8 cellular contexts compared by ENCODE assay signal in the genomic region with DNA sequence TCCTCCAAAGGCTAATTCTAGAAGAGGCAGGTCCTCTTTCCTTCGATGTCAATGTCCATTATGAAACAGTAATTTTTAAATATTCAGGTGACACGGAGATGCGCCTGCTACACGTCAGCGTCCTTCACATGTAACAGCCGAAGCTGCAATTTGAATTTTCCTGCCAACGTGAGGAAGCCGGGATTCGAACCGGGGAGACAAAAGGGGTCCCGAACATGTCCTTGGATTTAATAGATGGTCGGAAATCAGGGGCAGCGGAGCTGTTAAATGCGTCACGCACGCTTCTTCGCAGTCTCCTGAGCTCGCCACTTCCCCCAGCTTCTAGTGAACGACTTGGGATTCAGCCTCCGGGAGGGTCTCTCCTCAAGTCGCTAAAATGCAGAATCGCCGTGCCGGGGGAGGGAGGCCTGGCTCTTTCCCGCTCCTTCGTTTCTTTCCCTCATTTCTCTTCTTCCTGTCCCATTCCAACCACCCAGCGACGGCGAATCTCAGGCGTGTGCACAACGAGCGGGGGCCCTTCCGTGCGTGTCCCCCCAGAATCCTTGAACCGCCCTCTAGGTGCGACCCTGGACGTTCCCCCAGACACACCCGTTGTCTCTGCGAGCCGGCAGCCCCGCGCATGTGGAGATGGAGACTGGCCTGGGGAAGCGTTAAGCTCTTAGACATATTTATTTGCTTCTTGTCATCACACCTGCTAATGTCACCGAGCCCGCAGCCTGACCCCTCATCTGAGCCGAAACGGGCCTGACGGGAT. TPM values are rescaled to one million over a fixed set of nuclear protein-coding genes. Genes with fewer than 3 reads are reported as not detected.
DNase-seq lines count a peak whose midpoint lies in the region; ATAC-seq lines count a peak whose summit lies in the region.

No MANE protein-coding gene starts in this region.

- peak overlapping the region; percentile 75 for H3K27ac ChIP-seq in layer of hippocampus (ENCODE audit: low read depth, low read length)

- H3K36me3 Mint-ChIP-seq in stimulated activated naive CD8-positive, alpha-beta T cell treated with anti-CD3 and anti-CD28 coated beads, Interleukin-15, Interleukin-2, amounts not matched to agents 100 ng/mL and 50 ng/mL, for 24 hours (ENCODE audit: low read depth): no peaks in the 10 kb centered on the region
- H3K36me3 Mint-ChIP-seq in activated T-helper 17 cell treated with anti-CD3 and anti-CD28 coated beads, Interleukin-2, amount 50 U/mL, for 72 hours (ENCODE audit: low read depth): peaks cover 9% of the 10 kb centered on the region

- H3K27ac Mint-ChIP-seq in stimulated activated naive CD8-positive, alpha-beta T cell treated with anti-CD3 and anti-CD28 coated beads, Interleukin-15, Interleukin-2, amounts not matched to agents 100 ng/mL and 50 ng/mL, for 24 hours: peak overlapping the region; percentile 63
- H3K27ac Mint-ChIP-seq in activated T-helper 17 cell treated with anti-CD3 and anti-CD28 coated beads, Interleukin-2, amount 50 U/mL, for 72 hours: no peak overlapping the region

- peaks cover 46% of the 10 kb centered on the region for H3K4me1 Mint-ChIP-seq in stimulated activated naive CD8-positive, alpha-beta T cell treated with anti-CD3 and anti-CD28 coated beads, Interleukin-15, Interleukin-2, amounts not matched to agents 100 ng/mL and 50 ng/mL, for 24 hours (ENCODE audit: low read depth)
- peaks cover 17% of the 10 kb centered on the region for H3K4me1 Mint-ChIP-seq in activated T-helper 17 cell treated with anti-CD3 and anti-CD28 coated beads, Interleukin-2, amount 50 U/mL, for 72 hours

- H3K27me3 ChIP-seq in layer of hippocampus (ENCODE audit: control insufficient read depth, insufficient read depth, low read length): peaks cover 63% of the 10 kb centered on the region

- H3K27me3 Mint-ChIP-seq in stimulated activated naive CD8-positive, alpha-beta T cell treated with anti-CD3 and anti-CD28 coated beads, Interleukin-15, Interleukin-2, amounts not matched to agents 100 ng/mL and 50 ng/mL, for 24 hours: peaks cover 64% of the 10 kb centered on the region
- H3K27me3 Mint-ChIP-seq in activated T-helper 17 cell treated with anti-CD3 and anti-CD28 coated beads, Interleukin-2, amount 50 U/mL, for 72 hours: peaks cover 58% of the 10 kb centered on the region

- peak overlapping the region; percentile 40 for H3K4me3 Mint-ChIP-seq in stimulated activated naive CD8-positive, alpha-beta T cell treated with anti-CD3 and anti-CD28 coated beads, Interleukin-15, Interleukin-2, amounts not matched to agents 100 ng/mL and 50 ng/mL, for 24 hours
- peak overlapping the region; percentile 35 for H3K4me3 Mint-ChIP-seq in activated T-helper 17 cell treated with anti-CD3 and anti-CD28 coated beads, Interleukin-2, amount 50 U/mL, for 72 hours

- H3K9me3 Mint-ChIP-seq in stimulated activated naive CD8-positive, alpha-beta T cell treated with anti-CD3 and anti-CD28 coated beads, Interleukin-15, Interleukin-2, amounts not matched to agents 100 ng/mL and 50 ng/mL, for 24 hours: no peaks in the 10 kb centered on the region
- no peaks in the 10 kb centered on the region for H3K9me3 Mint-ChIP-seq in activated T-helper 17 cell treated with anti-CD3 and anti-CD28 coated beads, Interleukin-2, amount 50 U/mL, for 72 hours

- ATAC-seq in stimulated activated naive CD8-positive, alpha-beta T cell treated with anti-CD3 and anti-CD28 coated beads, Interleukin-15, Interleukin-2, amounts not matched to agents 100 U/mL and 50 U/mL, for 24 hours: no peak
- no peak for ATAC-seq in activated T-helper 17 cell treated with anti-CD3 and anti-CD28 coated beads, Interleukin-2, amount 50 U/mL, for 72 hours (replicated peaks)
- ATAC-seq in GM18519 (IDR thresholded peaks at IDR 0.05; ENCODE audit: low FRiP score, unreplicated experiment): no peak

- no peak for DNase-seq in stimulated activated naive CD8-positive, alpha-beta T cell treated with anti-CD3 and anti-CD28 coated beads, Interleukin-15, Interleukin-2, amounts not matched to agents 100 U/mL and 50 U/mL, for 24 hours
- DNase-seq in AG20443 (ENCODE audit: low spot score) (no peak), GM19240 (ENCODE audit: insufficient read length, low spot score) (no peak)
- DNase-seq in stimulated activated CD4-positive, alpha-beta T cell treated with anti-CD3 and anti-CD28 coated beads, Interleukin-2, amount 100 ng/mL, for 24 hours: no peak

RNA-seq across cellular contexts. Expression of a gene that starts 1.3 kb away (rescaled TPM):
- total RNA-seq in activated T-helper 17 cell treated with anti-CD3 and anti-CD28 coated beads, Interleukin-2, amount 50 U/mL, for 72 hours: not detected
